8 cellular contexts compared by ENCODE assay signal in genomic region chr12:106903241-106903950, GRCh38. TPM values are rescaled to one million over a fixed set of nuclear protein-coding genes. Genes with fewer than 3 reads are reported as not detected.
DNase-seq lines count a peak whose midpoint lies in the region; ATAC-seq lines count a peak whose summit lies in the region.

No MANE protein-coding gene starts in this region.

- peak; percentile 85 for DNase-seq in COR-L47 (lab: John Stamatoyannopoulos, UW)
- peak; percentile 78 for DNase-seq in NCI-H146 (lab: John Stamatoyannopoulos, UW)
- DNase-seq in activated CD4-positive, alpha-beta memory T cell treated with anti-CD3 and anti-CD28 coated beads for 36 hours, result peak; percentile 88
- DNase-seq in ecto neural progenitor cell (ENCODE audit: low spot score), result peak; percentile 94
- peak; percentile 27 to 62 for DNase-seq in lung microvascular endothelial cell (ENCODE audit: low read depth in 2 of 2)
- DNase-seq in stimulated activated CD8-positive, alpha-beta memory T cell treated with anti-CD3 and anti-CD28 coated beads, Interleukin-12 subunit alpha, Interleukin-12 subunit beta, amount 100 ng/mL, for 1 hour (ENCODE audit: low read depth), result peak; percentile 48

- POLR2A ChIA-PET in activated CD4-positive, alpha-beta memory T cell treated with anti-CD3 and anti-CD28 coated beads for 36 hours (lab: Charles Lee), result no interaction called here

- H3K36me3 Mint-ChIP-seq in activated CD4-positive, alpha-beta memory T cell treated with anti-CD3 and anti-CD28 coated beads for 36 hours, result no peaks in the 10 kb centered on the region

- no peaks in the 10 kb centered on the region for H3K9me3 Mint-ChIP-seq in activated CD4-positive, alpha-beta memory T cell treated with anti-CD3 and anti-CD28 coated beads for 36 hours

- peak overlapping the region; percentile 53 for H3K4me3 Mint-ChIP-seq in activated CD4-positive, alpha-beta memory T cell treated with anti-CD3 and anti-CD28 coated beads for 36 hours

- peak; percentile 84 for ATAC-seq in GM21825 (IDR thresholded peaks at IDR 0.05; ENCODE audit: unreplicated experiment)
- ATAC-seq in HG03378 (IDR thresholded peaks at IDR 0.05; ENCODE audit: unreplicated experiment), result no peak

- H3K27me3 Mint-ChIP-seq in activated CD4-positive, alpha-beta memory T cell treated with anti-CD3 and anti-CD28 coated beads for 36 hours, result peaks cover 19% of the 10 kb centered on the region

- intact Hi-C loops in activated CD4-positive, alpha-beta memory T cell treated with anti-CD3 and anti-CD28 coated beads for 36 hours (cut with micrococcal nuclease), result loop anchor here (5.0 kb wide), 1 partner anchor 81 kb away; no protein-coding TSS in a partner anchor

- CTCF ChIA-PET in activated CD4-positive, alpha-beta memory T cell treated with anti-CD3 and anti-CD28 coated beads for 36 hours (lab: Charles Lee), result interaction anchor here (1.0 to 2.5 kb wide), 2 partner anchors 16 to 417 kb away, joined by 3 to 15 read pairs; no protein-coding TSS in a partner anchor

- H3K4me1 Mint-ChIP-seq in activated CD4-positive, alpha-beta memory T cell treated with anti-CD3 and anti-CD28 coated beads for 36 hours (ENCODE audit: low read depth), result no peaks in the 10 kb centered on the region

- no peak overlapping the region for H3K27ac Mint-ChIP-seq in activated CD4-positive, alpha-beta memory T cell treated with anti-CD3 and anti-CD28 coated beads for 36 hours

RNA-seq across cellular contexts. Expression of gene TMEM263, which starts 52.3 kb away (rescaled TPM):
- 10 to 100 TPM; 37.8 to 38.3 TPM for total RNA-seq in activated CD4-positive, alpha-beta memory T cell treated with anti-CD3 and anti-CD28 coated beads for 36 hours
- total RNA-seq in lung microvascular endothelial cell, result 37.3 and 37.5 TPM in 2 replicates
